ENCODE assay signal across 8 cellular contexts in the genomic region with DNA sequence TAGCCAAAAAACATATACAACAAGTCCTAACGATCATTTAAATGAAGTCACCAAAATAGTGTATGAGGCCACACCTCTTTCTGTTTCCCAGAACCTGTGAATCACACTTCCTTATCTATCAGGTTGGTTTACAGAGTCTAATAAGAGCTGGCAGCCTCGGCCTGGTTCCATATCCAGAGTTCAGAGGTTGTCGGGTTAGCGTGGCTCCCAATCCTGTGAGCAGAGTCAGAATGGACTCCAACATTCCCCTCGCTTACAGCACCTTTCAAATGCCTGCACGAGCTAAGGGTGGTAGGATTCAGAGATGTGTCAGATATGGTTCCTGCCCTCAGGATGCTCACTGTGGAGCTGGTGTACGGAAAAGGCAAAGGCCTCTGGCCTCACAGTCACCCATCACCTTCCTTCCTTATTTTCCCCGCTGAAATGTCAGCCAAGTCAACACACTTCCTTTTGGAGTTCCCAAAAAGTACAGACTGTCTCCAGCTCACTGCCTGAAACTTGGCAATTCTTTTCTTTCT. TPM values are rescaled to one million over a fixed set of nuclear protein-coding genes. Genes with fewer than 3 reads are reported as not detected.
DNase-seq lines count a peak whose midpoint lies in the region; ATAC-seq, FAIRE-seq and TF ChIP-seq lines count a peak whose summit lies in the region.

No MANE protein-coding gene starts in this region.

- H3K27ac Mint-ChIP-seq in activated T-helper 2 cell treated with anti-CD3 and anti-CD28 coated beads, Interferon-gamma antibody, Interleukin-2, Interleukin-4, amounts not matched to agents 10 μg/mL and 5 μg/mL and 100 μg/mL, durations not matched to agents 14 hours and 24 hours and 36 hours = peak overlapping the region; percentile 54

- no peak for TF ChIP-seq POLR2A in uterus (IDR thresholded peaks at IDR 0.05)

- H3K4me3 ChIP-seq in keratinocyte (ENCODE audit: control insufficient read depth in 2 of 3, extremely low read depth in 1 of 3, insufficient read depth in 2 of 3, low read depth in 1 of 3, low read length in 3 of 3) (no peak overlapping the region), uterus (no peak overlapping the region)

- peak overlapping the region; percentile 88 for H2AFZ ChIP-seq in keratinocyte (ENCODE audit: control insufficient read depth, low read length)

- ATAC-seq in GM18870 (IDR thresholded peaks at IDR 0.05; ENCODE audit: unreplicated experiment) = no peak
- ATAC-seq in HG03159 (IDR thresholded peaks at IDR 0.05; ENCODE audit: unreplicated experiment) = no peak

- no peaks in the 10 kb centered on the region for H3K9me1 ChIP-seq in keratinocyte (ENCODE audit: control insufficient read depth, extremely low read depth, insufficient read depth, low read length)

- no peak overlapping the region for H3K9ac ChIP-seq in keratinocyte (ENCODE audit: control insufficient read depth, extremely low read depth, insufficient read depth, low read length)

- H4K20me1 ChIP-seq in keratinocyte (ENCODE audit: control insufficient read depth, extremely low read depth, insufficient read depth, low read length) = no peaks in the 10 kb centered on the region

- H3K36me3 ChIP-seq in keratinocyte (ENCODE audit: control insufficient read depth in 2 of 2, extremely low read depth in 1 of 2, insufficient read depth in 2 of 2, low read length in 2 of 2) = no peaks in the 10 kb centered on the region
- no peaks in the 10 kb centered on the region for H3K36me3 ChIP-seq in uterus

- TF ChIP-seq CTCF in keratinocyte (optimal IDR thresholded peaks at IDR 0.05 in 1 of 3, IDR thresholded peaks at IDR 0.05 in 1 of 3, conservative IDR thresholded peaks at IDR 0.05 in 1 of 3; ENCODE audit: extremely low read depth in 1 of 3, insufficient read depth in 2 of 3, low read length in 3 of 3) (no peak), uterus (IDR thresholded peaks at IDR 0.05) (no peak)

- no peaks in the 10 kb centered on the region for H3K9me3 ChIP-seq in keratinocyte (ENCODE audit: control insufficient read depth, low read depth, low read length)
- H3K9me3 ChIP-seq in uterus = no peaks in the 10 kb centered on the region

- H3K4me3 Mint-ChIP-seq in activated T-helper 2 cell treated with anti-CD3 and anti-CD28 coated beads, Interferon-gamma antibody, Interleukin-2, Interleukin-4, amounts not matched to agents 10 μg/mL and 5 μg/mL and 100 μg/mL, durations not matched to agents 14 hours and 24 hours and 36 hours (ENCODE audit: low read depth) = peak overlapping the region; percentile 40

- H3K27ac ChIP-seq in keratinocyte (ENCODE audit: control insufficient read depth, insufficient read depth, low read length) = peak overlapping the region; percentile 15
- H3K27ac ChIP-seq in uterus = peak overlapping the region; percentile 65 to 72

- H3K9me3 Mint-ChIP-seq in activated T-helper 2 cell treated with anti-CD3 and anti-CD28 coated beads, Interferon-gamma antibody, Interleukin-2, Interleukin-4, amounts not matched to agents 10 μg/mL and 5 μg/mL and 100 μg/mL, durations not matched to agents 14 hours and 24 hours and 36 hours = no peaks in the 10 kb centered on the region

- peak overlapping the region; percentile 54 for H3K4me2 ChIP-seq in keratinocyte (ENCODE audit: control insufficient read depth, extremely low read depth, insufficient read depth, low read depth, low read length)

- FAIRE-seq in keratinocyte (lab: Jason Lieb, UNC) = no peak

- intact Hi-C loops in activated T-helper 2 cell treated with anti-CD3 and anti-CD28 coated beads, Interferon-gamma antibody, Interleukin-2, Interleukin-4, amounts not matched to agents 10 μg/mL and 5 μg/mL and 100 μg/mL, durations not matched to agents 14 hours and 24 hours and 36 hours (cut with micrococcal nuclease) = no loop called here
- intact Hi-C loops in uterus (cut with DNase I; ENCODE audit: low total_unique reads) = no loop called here

- H3K4me1 ChIP-seq in keratinocyte (ENCODE audit: control insufficient read depth, extremely low read depth, insufficient read depth, low read length) (peaks cover 12% of the 10 kb centered on the region), uterus (no peaks in the 10 kb centered on the region)

- DNase-seq in activated naive CD4-positive, alpha-beta T cell treated with Interleukin-2 at 50 U/mL for 16 hours = peak; percentile 35
- DNase-seq in activated naive CD4-positive, alpha-beta T cell treated with anti-CD3 and anti-CD28 coated beads, Interleukin-2, amount 50 U/mL, for 16 hours = no peak
- DNase-seq in activated T-helper 2 cell treated with anti-CD3 and anti-CD28 coated beads, Interferon-gamma antibody, Interleukin-2, Interleukin-4, amounts not matched to agents 10 μg/mL and 5 μg/mL and 100 μg/mL, durations not matched to agents 14 hours and 24 hours and 36 hours (ENCODE audit: low spot score) = no peak
- DNase-seq in keratinocyte (ENCODE audit: low read depth, low spot score) = no peak
- DNase-seq in uterus = peak in 1 of 2 donors; percentile 45
- no peak for DNase-seq in activated CD4-positive, CD25-positive, alpha-beta regulatory T cell treated with anti-CD3 and anti-CD28 coated beads, Interleukin-2, amount 50 U/mL, for 72 hours

- dilution Hi-C loops in keratinocyte (cut with MboI; ENCODE audit: extremely low pct_ligation_motif_present, low sequenced_read_pairs) = loop anchor here (25.0 kb wide), 1 partner anchor 116 kb away; a partner anchor contains a TSS

- peaks cover 2% of the 10 kb centered on the region for H3K79me2 ChIP-seq in keratinocyte (ENCODE audit: control insufficient read depth, insufficient read depth, low read length)

- peaks cover 41% of the 10 kb centered on the region for H3K4me1 Mint-ChIP-seq in activated T-helper 2 cell treated with anti-CD3 and anti-CD28 coated beads, Interferon-gamma antibody, Interleukin-2, Interleukin-4, amounts not matched to agents 10 μg/mL and 5 μg/mL and 100 μg/mL, durations not matched to agents 14 hours and 24 hours and 36 hours (ENCODE audit: low read depth)

- H3K27me3 Mint-ChIP-seq in activated T-helper 2 cell treated with anti-CD3 and anti-CD28 coated beads, Interferon-gamma antibody, Interleukin-2, Interleukin-4, amounts not matched to agents 10 μg/mL and 5 μg/mL and 100 μg/mL, durations not matched to agents 14 hours and 24 hours and 36 hours (ENCODE audit: low read depth) = no peaks in the 10 kb centered on the region

- H3K27me3 ChIP-seq in keratinocyte (ENCODE audit: control insufficient read depth, extremely low read depth, insufficient read depth, low read length) = no peaks in the 10 kb centered on the region
- H3K27me3 ChIP-seq in uterus = no peaks in the 10 kb centered on the region

- H3K36me3 Mint-ChIP-seq in activated T-helper 2 cell treated with anti-CD3 and anti-CD28 coated beads, Interferon-gamma antibody, Interleukin-2, Interleukin-4, amounts not matched to agents 10 μg/mL and 5 μg/mL and 100 μg/mL, durations not matched to agents 14 hours and 24 hours and 36 hours (ENCODE audit: low read depth) = peaks cover 42% of the 10 kb centered on the region

RNA-seq across cellular contexts. Expression of a gene that starts 6.0 kb away (rescaled TPM):
- 19.2 and 19.8 TPM in 2 replicates for total RNA-seq in activated T-helper 2 cell treated with anti-CD3 and anti-CD28 coated beads, Interferon-gamma antibody, Interleukin-2, Interleukin-4, amounts not matched to agents 10 μg/mL and 5 μg/mL and 100 μg/mL, durations not matched to agents 14 hours and 24 hours and 36 hours
- polyA plus RNA-seq in keratinocyte = 3.1 to 4.9 TPM (median 3.8 TPM) in 3 replicates
- polyA plus RNA-seq in keratinocyte (2011; ENCODE audit: low read depth) = 0.49 TPM
- 3.5 and 5.2 TPM in 2 replicates for polyA plus RNA-seq in keratinocyte (2011; cell fraction: cytosol; rRNA removed)
- 7.2 and 11.1 TPM in 2 replicates for polyA plus RNA-seq in keratinocyte (2011; cell fraction: nucleus; rRNA removed)
- polyA plus RNA-seq in keratinocyte (2012; ENCODE audit: low replicate concordance) = 4.1 and 5.0 TPM in 2 replicates
- 2.3 to 8.4 TPM (median 3.1 TPM) in 3 replicates for polyA minus RNA-seq in keratinocyte
- 4.8 TPM for polyA minus RNA-seq in keratinocyte (2011; cell fraction: cytosol; rRNA and poly(A)+ RNA removed)
- polyA minus RNA-seq in keratinocyte (2011; cell fraction: nucleus; rRNA and poly(A)+ RNA removed) = 2.0 and 3.1 TPM in 2 replicates
- total RNA-seq in uterus = 10 to 100 TPM in 3 of 4 donors, 1 to 10 TPM in 1; 1.6 to 42.5 (median 31.9) TPM
